Comparison of ENCODE assay signal across 16 cellular contexts in the genomic region with DNA sequence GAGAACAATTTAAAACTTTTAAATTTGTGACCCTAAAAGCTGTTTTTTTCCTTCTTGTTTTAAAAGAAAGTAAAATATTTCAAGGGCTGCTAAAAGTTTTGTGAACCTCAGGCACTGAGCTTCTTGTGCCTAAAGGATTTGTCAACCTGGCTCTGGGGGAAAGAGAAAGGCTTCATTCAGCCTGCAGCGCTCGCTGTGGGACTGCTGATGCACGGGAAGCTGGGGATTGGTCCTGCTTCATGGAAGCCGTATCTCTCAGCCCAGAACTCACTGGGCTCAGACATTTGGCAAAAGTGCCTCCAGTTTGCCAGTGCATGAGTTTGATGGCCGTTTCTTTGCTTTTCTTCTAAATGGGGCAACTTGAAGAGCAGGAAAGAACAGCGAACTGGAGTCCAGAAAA. TPM values are rescaled to one million over a fixed set of nuclear protein-coding genes. Genes with fewer than 3 reads are reported as not detected.
A peak's percentile ranks its signal among the peaks of the same experiment; 100 is the strongest.
DNase-seq lines count a peak whose midpoint lies in the region; ATAC-seq and TF ChIP-seq lines count a peak whose summit lies in the region.
"Had no signal": no experiment of that assay in that cellular context is flagged by ENCODE, and none has a peak within 500 bp of the region (broad histone marks: within the 10 kb centered on the region; RNA-seq: fewer than 3 reads in every experiment).

No MANE protein-coding gene starts in this region.

- H4K20me1 ChIP-seq in PC-9 (ENCODE audit: insufficient read depth) = no peaks in the 10 kb centered on the region
- no peaks in the 10 kb centered on the region for H4K20me1 ChIP-seq in neural progenitor cell (ENCODE audit: low read depth)

- H2AFZ ChIP-seq in PC-9 = 0 out of 2 replicates have a peak overlapping the region, but pooled peaks have one; percentile 2
- H2AFZ ChIP-seq in neural progenitor cell (replicated peaks) = peak overlapping the region; percentile 17

- no peaks in the 10 kb centered on the region for H3K4me1 ChIP-seq in PC-9 (replicated peaks; ENCODE audit: insufficient read depth)
- peaks cover 4% of the 10 kb centered on the region for H3K4me1 ChIP-seq in neural progenitor cell
- H3K4me1 ChIP-seq in sigmoid colon = no peaks in the 10 kb centered on the region
- H3K4me1 ChIP-seq: SJCRH30 had no signal

- H3K27me3 Mint-ChIP-seq in neural progenitor cell (ENCODE audit: insufficient read depth, low read depth) = no peaks in the 10 kb centered on the region

- H3K4me3 ChIP-seq in PC-9 (no peak overlapping the region), neural progenitor cell (no peak overlapping the region), sigmoid colon (no peak overlapping the region)
- H3K4me3 ChIP-seq: K562, SJCRH30 had no signal

- H3K27ac ChIP-seq in PC-9 = no peak overlapping the region
- no peak overlapping the region for H3K27ac ChIP-seq in neural progenitor cell
- no peak overlapping the region for H3K27ac ChIP-seq in sigmoid colon
- H3K27ac ChIP-seq: SJCRH30 had no signal

- H3K4me1 Mint-ChIP-seq in neural progenitor cell = peaks cover 7% of the 10 kb centered on the region

- H3K9me2 ChIP-seq in PC-9 (ENCODE audit: insufficient read depth) = no peaks in the 10 kb centered on the region

- TF ChIP-seq EP300 in sigmoid colon (IDR thresholded peaks at IDR 0.05) = no peak

- H3F3A ChIP-seq in PC-9 (ENCODE audit: insufficient read depth, low read depth) (no peaks in the 10 kb centered on the region), neural progenitor cell (ENCODE audit: low read depth) (no peaks in the 10 kb centered on the region)

- WGBS in sigmoid colon, 2 donors = 74 to 88% methylated on average over 6 of the region's 6 CpGs

- no peak overlapping the region for H3K9ac ChIP-seq in neural progenitor cell

- H3K36me3 Mint-ChIP-seq in neural progenitor cell = no peaks in the 10 kb centered on the region

- no peaks in the 10 kb centered on the region for H3K27me3 ChIP-seq in PC-9 (ENCODE audit: insufficient read depth, low read depth)
- no peaks in the 10 kb centered on the region for H3K27me3 ChIP-seq in neural progenitor cell
- no peaks in the 10 kb centered on the region for H3K27me3 ChIP-seq in sigmoid colon
- H3K27me3 ChIP-seq: SJCRH30 had no signal

- intact Hi-C loops in PC-9 (cut with micrococcal nuclease; ENCODE audit: unreplicated experiment) = no loop called here
- intact Hi-C loops in sigmoid colon (cut with DNase I) = no loop called here

- no peaks in the 10 kb centered on the region for H3K36me3 ChIP-seq in PC-9 (ENCODE audit: low read depth)
- H3K36me3 ChIP-seq in neural progenitor cell = no peaks in the 10 kb centered on the region
- H3K36me3 ChIP-seq in sigmoid colon = no peaks in the 10 kb centered on the region
- H3K36me3 ChIP-seq: SJCRH30 had no signal

- ATAC-seq in HG02571 (IDR thresholded peaks at IDR 0.05; ENCODE audit: unreplicated experiment) (no peak), HG02763 (IDR thresholded peaks at IDR 0.05; ENCODE audit: unreplicated experiment) (no peak)
- ATAC-seq: K562 had no signal

- TF ChIP-seq POLR2A in sigmoid colon (IDR thresholded peaks at IDR 0.05) = no peak

- no peak overlapping the region for H3K4me3 Mint-ChIP-seq in neural progenitor cell

- H3K79me2 ChIP-seq in PC-9 (ENCODE audit: low read depth) (no peaks in the 10 kb centered on the region), neural progenitor cell (ENCODE audit: low read depth) (no peaks in the 10 kb centered on the region)

- TF ChIP-seq CTCF in PC-9 (conservative IDR thresholded peaks at IDR 0.05) (no peak), neural progenitor cell (IDR thresholded peaks at IDR 0.05) (no peak), sigmoid colon (IDR thresholded peaks at IDR 0.05) (no peak)

- peak; percentile 18 for DNase-seq in COLO829 (ENCODE audit: low spot score)
- no peak for DNase-seq in PC-9
- DNase-seq in cerebellar cortex (ENCODE audit: low spot score) = peak; percentile 8
- DNase-seq in neural progenitor cell (ENCODE audit: low spot score) = peak; percentile 51
- DNase-seq in NCI-H187 (lab: John Stamatoyannopoulos, UW) = no peak
- no peak for DNase-seq in sigmoid colon
- DNase-seq: Calu3, NCI-H1092 treated with DMSO at 0.1 percent for 48 hours, NCI-H1694, NCI-H446 treated with DMSO at 0.1 percent for 48 hours, NCI-H774, RPMI8226, SJCRH30 had no signal

- no peaks in the 10 kb centered on the region for H3K9me3 Mint-ChIP-seq in neural progenitor cell

- H3K4me2 ChIP-seq in PC-9 (no peak overlapping the region), neural progenitor cell (no peak overlapping the region)

- no peak overlapping the region for H3K27ac Mint-ChIP-seq in neural progenitor cell

- H3K9me3 ChIP-seq in PC-9 (ENCODE audit: insufficient read depth, low read depth) (no peaks in the 10 kb centered on the region), neural progenitor cell (ENCODE audit: low read depth) (no peaks in the 10 kb centered on the region), sigmoid colon (no peaks in the 10 kb centered on the region)
- H3K9me3 ChIP-seq: SJCRH30 had no signal

- POLR2A ChIA-PET in PC-9 (lab: Charles Lee; ENCODE audit: unreplicated experiment) = no interaction called here

- CTCF ChIA-PET in PC-9 (lab: Charles Lee) = interaction anchor here (0.5 kb wide), 2 partner anchors 522 to 1222 kb away, joined by 3 to 7 read pairs; no protein-coding TSS in a partner anchor

- no TSS peak for BruUV-seq in PC-9 (replicated peaks; lab: Mats Ljungman, UMichigan)

RNA-seq across cellular contexts. Expression of gene TPRG1, which starts 30.8 kb away (rescaled TPM):
- total RNA-seq in PC-9 (2021) (1.7 and 1.9 TPM in 2 replicates), neural progenitor cell (ENCODE audit: low replicate concordance) (0.37 and 0.71 TPM in 2 replicates), sigmoid colon (1 to 10 TPM in 3 of 4 donors, under 1 TPM in 1; 0.27 to 9.1 (median 4.6) TPM)
- 1 to 10 TPM in 2 of 3 donors, under 1 TPM in 1; 0.23 to 3.6 (median 1.1) TPM for polyA plus RNA-seq in sigmoid colon
- total RNA-seq: K562 had no signal

Comparison
In these comparisons a context has a peak if more than half of its experiments do, and no peak if none do; other contexts are left out.
1. DNase-seq: peak in COLO829 (single experiment), cerebellar cortex (single experiment) and neural progenitor cell (single experiment); none in PC-9 (0 of 2), NCI-H187 (0 of 2) and sigmoid colon (single experiment).